ENCODE assay signal across 13 cellular contexts in genomic region chr6:107337342-107337741, GRCh38.
DNase-seq lines count a peak whose midpoint lies in the region; ATAC-seq and TF ChIP-seq lines count a peak whose summit lies in the region.
"Had no signal": no experiment of that assay in that cellular context is flagged by ENCODE, and none has a peak within 500 bp of the region (broad histone marks: within the 10 kb centered on the region; RNA-seq: fewer than 3 reads in every experiment).

No MANE protein-coding gene starts in this region.

- no peak for ATAC-seq in activated T-cell treated with anti-CD3 and anti-CD28 coated beads, Interleukin-2, amount 50 U/mL, for 72 hours (replicated peaks in 1 of 2)

- DNase-seq in NCI-H1694 treated with DMSO at 0.1 percent for 48 hours (lab: John Stamatoyannopoulos, UW), result peak; percentile 23
- peak; percentile 15 for DNase-seq in foreskin melanocyte
- no peak for DNase-seq in activated T-cell treated with anti-CD3 and anti-CD28 coated beads, Interleukin-2, amount 50 U/mL, for 72 hours
- no peak for DNase-seq in NCI-H1105 (lab: John Stamatoyannopoulos, UW)
- no peak for DNase-seq in Ammon's horn (ENCODE audit: low spot score)
- no peak for DNase-seq in ovary
- DNase-seq: CD8-positive, alpha-beta memory T cell; DMS79; H7 had no signal

- H3K27me3 Mint-ChIP-seq in activated T-cell treated with anti-CD3 and anti-CD28 coated beads, Interleukin-2, amount 50 U/mL, for 72 hours (ENCODE audit: low read depth), result no peaks in the 10 kb centered on the region
- H3K27me3 Mint-ChIP-seq: CD8-positive, alpha-beta memory T cell had no signal

- H3K4me1 ChIP-seq in HEK293 (ENCODE audit: control insufficient read depth, insufficient read depth, low read length), result no peaks in the 10 kb centered on the region
- H3K4me1 ChIP-seq in ovary (ENCODE audit: insufficient read depth), result no peaks in the 10 kb centered on the region
- H3K4me1 ChIP-seq: BLaER1 had no signal

- POLR2A ChIA-PET in HEK293 (lab: Yijun Ruan, JAX), result no interaction called here

- intact Hi-C loops in ovary (cut with DNase I), result no loop called here

- no peak for TF ChIP-seq POLR2A in ovary (IDR thresholded peaks at IDR 0.05)

- no peaks in the 10 kb centered on the region for H3K36me3 ChIP-seq in HEK293 (ENCODE audit: control insufficient read depth in 2 of 2, insufficient read depth in 1 of 2, low read length in 2 of 2)
- no peaks in the 10 kb centered on the region for H3K36me3 ChIP-seq in ovary
- H3K36me3 ChIP-seq: BLaER1 had no signal

- CTCF ChIA-PET in HEK293 (lab: Yijun Ruan, JAX), result interaction anchor here (0.8 kb wide), 1 partner anchor 9 kb away, joined by 3 read pairs; no protein-coding TSS in a partner anchor

- H3K27ac ChIP-seq in HEK293 (ENCODE audit: extremely low read depth, low read depth, low read length) (no peak overlapping the region), ovary (no peak overlapping the region)
- H3K27ac ChIP-seq: BLaER1, GM23248 had no signal

- H3K9me3 Mint-ChIP-seq in activated T-cell treated with anti-CD3 and anti-CD28 coated beads, Interleukin-2, amount 50 U/mL, for 72 hours, result no peaks in the 10 kb centered on the region
- H3K9me3 Mint-ChIP-seq: CD8-positive, alpha-beta memory T cell had no signal

- H3K27ac Mint-ChIP-seq in activated T-cell treated with anti-CD3 and anti-CD28 coated beads, Interleukin-2, amount 50 U/mL, for 72 hours, result no peak overlapping the region

- H3K4me3 ChIP-seq in HEK293 (ENCODE audit: low read depth, low read length) (no peak overlapping the region), ovary (no peak overlapping the region)
- H3K4me3 ChIP-seq: BLaER1, GM23248 had no signal

- H3K9me3 ChIP-seq in HEK293 (ENCODE audit: control insufficient read depth, insufficient read depth, low read depth, low read length) (no peaks in the 10 kb centered on the region), ovary (no peaks in the 10 kb centered on the region)
- H3K9me3 ChIP-seq: BLaER1, Caco-2 had no signal

- TF ChIP-seq EP300 in ovary (IDR thresholded peaks at IDR 0.05), result no peak

- TF ChIP-seq CTCF in HEK293 (tag by site-specific recombination; IDR thresholded peaks at IDR 0.05) (no peak), ovary (IDR thresholded peaks at IDR 0.05) (no peak)

- no peaks in the 10 kb centered on the region for H3K36me3 Mint-ChIP-seq in activated T-cell treated with anti-CD3 and anti-CD28 coated beads, Interleukin-2, amount 50 U/mL, for 72 hours (ENCODE audit: insufficient read depth in 2 of 2)

- H3K27me3 ChIP-seq in ovary, result no peaks in the 10 kb centered on the region
- H3K27me3 ChIP-seq: BLaER1 had no signal

- no peaks in the 10 kb centered on the region for H3K4me1 Mint-ChIP-seq in activated T-cell treated with anti-CD3 and anti-CD28 coated beads, Interleukin-2, amount 50 U/mL, for 72 hours (ENCODE audit: low read depth)

- no peak overlapping the region for H3K4me3 Mint-ChIP-seq in activated T-cell treated with anti-CD3 and anti-CD28 coated beads, Interleukin-2, amount 50 U/mL, for 72 hours
- H3K4me3 Mint-ChIP-seq: CD8-positive, alpha-beta memory T cell had no signal

TF ChIP-seq in HEK293, 187 proteins besides CTCF, POLR2A, EP300 and RAD21:
- peak; percentile 72 for TF ChIP-seq ZNF133 (tag by site-specific recombination; IDR thresholded peaks at IDR 0.05)
- TF ChIP-seq, protein P1, sequence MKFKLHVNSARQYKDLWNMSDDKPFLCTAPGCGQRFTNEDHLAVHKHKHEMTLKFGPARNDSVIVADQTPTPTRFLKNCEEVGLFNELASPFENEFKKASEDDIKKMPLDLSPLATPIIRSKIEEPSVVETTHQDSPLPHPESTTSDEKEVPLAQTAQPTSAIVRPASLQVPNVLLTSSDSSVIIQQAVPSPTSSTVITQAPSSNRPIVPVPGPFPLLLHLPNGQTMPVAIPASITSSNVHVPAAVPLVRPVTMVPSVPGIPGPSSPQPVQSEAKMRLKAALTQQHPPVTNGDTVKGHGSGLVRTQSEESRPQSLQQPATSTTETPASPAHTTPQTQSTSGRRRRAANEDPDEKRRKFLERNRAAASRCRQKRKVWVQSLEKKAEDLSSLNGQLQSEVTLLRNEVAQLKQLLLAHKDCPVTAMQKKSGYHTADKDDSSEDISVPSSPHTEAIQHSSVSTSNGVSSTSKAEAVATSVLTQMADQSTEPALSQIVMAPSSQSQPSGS (tag by site-specific recombination; IDR thresholded peaks at IDR 0.05; ENCODE audit: low read depth), result no peak

Comparison
In these comparisons a context has a peak if more than half of its experiments do, and no peak if none do; other contexts are left out.
1. DNase-seq: peak in NCI-H1694 treated with DMSO at 0.1 percent for 48 hours (single experiment) and foreskin melanocyte (single experiment); none in activated T-cell treated with anti-CD3 and anti-CD28 coated beads, Interleukin-2, amount 50 U/mL, for 72 hours (0 of 2), NCI-H1105 (single experiment), Ammon's horn (single experiment) and ovary (0 of 5).